Comparison of ENCODE assay signal across 17 cellular contexts in genomic region chr18:55384115-55384514, GRCh38.
"Had no signal": no experiment of that assay in that cellular context is flagged by ENCODE, and none has a peak within 500 bp of the region (broad histone marks: within the 10 kb centered on the region; RNA-seq: fewer than 3 reads in every experiment).

No MANE protein-coding gene starts in this region.

- H3K36me3 Mint-ChIP-seq: activated naive CD4-positive, alpha-beta T cell treated with anti-CD3 and anti-CD28 coated beads, Interleukin-2, amount 50 U/mL, for 72 hours; natural killer cell had no signal

- H3K27ac ChIP-seq: coronary artery, neutrophil, pancreas, suprapubic skin, transverse colon, uterus had no signal

- H3K4me3 Mint-ChIP-seq: activated CD4-positive, alpha-beta memory T cell treated with anti-CD3 and anti-CD28 coated beads, Interleukin-2, amount 10 ng/mL, durations not matched to agents 7 days and 5 days; activated CD4-positive, alpha-beta T cell treated with anti-CD3 and anti-CD28 coated beads, Interleukin-2, amount 10 ng/mL, durations not matched to agents 24 days and 14 days; mesothelial cell of epicardium; natural killer cell; stimulated activated naive CD8-positive, alpha-beta T cell treated with anti-CD3 and anti-CD28 coated beads, Interleukin-15, amount 100 ng/mL, for 72 hours had no signal

- ATAC-seq: activated CD4-positive, CD25-positive, alpha-beta regulatory T cell treated with anti-CD3 and anti-CD28 coated beads, Interleukin-2, amount 50 U/mL, for 24 hours; activated naive CD4-positive, alpha-beta T cell treated with anti-CD3 and anti-CD28 coated beads, Interleukin-2, amount 50 U/mL, for 72 hours; natural killer cell; pancreas; right cardiac atrium; stimulated activated naive CD8-positive, alpha-beta T cell treated with anti-CD3 and anti-CD28 coated beads, Interleukin-15, amount 100 ng/mL, for 72 hours had no signal

- H3K9me3 Mint-ChIP-seq: activated CD4-positive, alpha-beta memory T cell treated with anti-CD3 and anti-CD28 coated beads, Interleukin-2, amount 10 ng/mL, durations not matched to agents 7 days and 5 days; activated CD4-positive, alpha-beta T cell treated with anti-CD3 and anti-CD28 coated beads, Interleukin-2, amount 10 ng/mL, durations not matched to agents 24 days and 14 days; activated naive CD4-positive, alpha-beta T cell treated with anti-CD3 and anti-CD28 coated beads, Interleukin-2, amount 50 U/mL, for 72 hours; natural killer cell; stimulated activated naive CD8-positive, alpha-beta T cell treated with anti-CD3 and anti-CD28 coated beads, Interleukin-15, amount 100 ng/mL, for 72 hours had no signal

- DNase-seq: activated CD4-positive, alpha-beta memory T cell treated with anti-CD3 and anti-CD28 coated beads, Interleukin-2, amount 10 ng/mL, durations not matched to agents 7 days and 5 days; activated effector memory CD4-positive, alpha-beta T cell treated with anti-CD3 and anti-CD28 coated beads, Interleukin-2, amount 50 U/mL, for 16 hours; natural killer cell; pancreas; right cardiac atrium; stimulated activated CD4-positive, alpha-beta T cell treated with anti-CD3 and anti-CD28 coated beads, Interleukin-12 subunit alpha, Interleukin-12 subunit beta, amount 100 ng/mL, for 4 hours; stimulated activated CD4-positive, alpha-beta T cell treated with anti-CD3 and anti-CD28 coated beads, Interleukin-4, amount 100 ng/mL, for 4 hours had no signal

- H3K4me1 Mint-ChIP-seq: activated CD4-positive, alpha-beta memory T cell treated with anti-CD3 and anti-CD28 coated beads, Interleukin-2, amount 10 ng/mL, durations not matched to agents 7 days and 5 days; activated CD4-positive, alpha-beta T cell treated with anti-CD3 and anti-CD28 coated beads, Interleukin-2, amount 10 ng/mL, durations not matched to agents 24 days and 14 days; stimulated activated naive CD8-positive, alpha-beta T cell treated with anti-CD3 and anti-CD28 coated beads, Interleukin-15, amount 100 ng/mL, for 72 hours had no signal

- H3K27me3 Mint-ChIP-seq: activated CD4-positive, alpha-beta memory T cell treated with anti-CD3 and anti-CD28 coated beads, Interleukin-2, amount 10 ng/mL, durations not matched to agents 7 days and 5 days; activated CD4-positive, alpha-beta T cell treated with anti-CD3 and anti-CD28 coated beads, Interleukin-2, amount 10 ng/mL, durations not matched to agents 24 days and 14 days; stimulated activated naive CD8-positive, alpha-beta T cell treated with anti-CD3 and anti-CD28 coated beads, Interleukin-15, amount 100 ng/mL, for 72 hours had no signal

- H3K27ac Mint-ChIP-seq: activated CD4-positive, alpha-beta memory T cell treated with anti-CD3 and anti-CD28 coated beads, Interleukin-2, amount 10 ng/mL, durations not matched to agents 7 days and 5 days; activated CD4-positive, alpha-beta T cell treated with anti-CD3 and anti-CD28 coated beads, Interleukin-2, amount 10 ng/mL, durations not matched to agents 24 days and 14 days; activated naive CD4-positive, alpha-beta T cell treated with anti-CD3 and anti-CD28 coated beads, Interleukin-2, amount 50 U/mL, for 72 hours; mesothelial cell of epicardium; natural killer cell; stimulated activated naive CD8-positive, alpha-beta T cell treated with anti-CD3 and anti-CD28 coated beads, Interleukin-15, amount 100 ng/mL, for 72 hours had no signal
